Comparison of ENCODE assay signal across 8 cellular contexts in the genomic region with DNA sequence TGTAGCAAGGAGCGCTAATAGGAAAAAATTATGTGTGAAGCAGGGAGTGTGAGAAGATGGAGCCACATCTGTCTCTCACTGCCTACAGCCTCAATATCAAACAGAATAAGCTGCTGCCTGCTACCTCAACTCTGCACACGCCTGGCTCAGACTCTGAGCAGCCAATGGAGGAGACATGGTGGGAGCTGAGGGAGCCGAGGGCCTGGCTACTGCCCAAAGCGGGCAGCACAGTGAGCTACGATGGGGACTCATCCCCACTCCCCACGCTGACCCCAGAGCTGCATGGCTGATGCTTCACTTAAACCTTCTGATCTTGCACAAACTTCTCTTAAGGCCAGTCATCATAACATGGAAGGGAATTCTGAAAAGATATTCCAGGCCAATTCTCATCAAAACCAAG. TPM values are rescaled to one million over a fixed set of nuclear protein-coding genes. Genes with fewer than 3 reads are reported as not detected.
"Had no signal": no experiment of that assay in that cellular context is flagged by ENCODE, and none has a peak within 500 bp of the region (broad histone marks: within the 10 kb centered on the region; RNA-seq: fewer than 3 reads in every experiment).

No MANE protein-coding gene starts in this region.

- DNase-seq: H9, HCEC 1CT had no signal

- H3K4me3 Mint-ChIP-seq: GM23338, H9 had no signal

- H3K27ac ChIP-seq: HL-60 had no signal

- H3K4me3 ChIP-seq: GM23338, K562 had no signal

- H3K27ac Mint-ChIP-seq: GM23338, H9 had no signal

- H2AFZ ChIP-seq: GM23338 had no signal

- ATAC-seq: GM23338, HepG2, K562 had no signal

- H3K4me2 ChIP-seq: GM23338 had no signal

- H3K9me3 Mint-ChIP-seq: GM23338, H9 had no signal

RNA-seq across cellular contexts. Expression of gene PRSS22, which starts 14.0 kb away (rescaled TPM):
- total RNA-seq: HT1080, K562 had no signal

RNA-seq across cellular contexts. Expression of gene ZG16B, which starts 41.8 kb away (rescaled TPM):
- total RNA-seq: GM23338, H1, H9 had no signal
- polyA plus RNA-seq: GM23338 had no signal

RNA-seq across cellular contexts. Expression of gene PRSS21, which starts 54.9 kb away (rescaled TPM):
- total RNA-seq: H9, HepG2, HT1080 had no signal
- polyA plus RNA-seq: HepG2 had no signal
